8 cellular contexts compared by ENCODE assay signal in genomic region chrX:72306085-72306801, GRCh38. TPM values are rescaled to one million over a fixed set of nuclear protein-coding genes. Genes with fewer than 3 reads are reported as not detected.
A peak's percentile ranks its signal among the peaks of the same experiment; 100 is the strongest.
DNase-seq lines count a peak whose midpoint lies in the region; ATAC-seq and TF ChIP-seq lines count a peak whose summit lies in the region.

No MANE protein-coding gene starts in this region.

- peak; percentile 12 for DNase-seq in stimulated activated CD4-positive, alpha-beta T cell treated with anti-CD3 and anti-CD28 coated beads, Interleukin-15, amount 100 ng/mL, for 24 hours
- no peak for DNase-seq in stimulated activated CD4-positive, alpha-beta T cell treated with anti-CD3 and anti-CD28 coated beads, Interleukin-4, amount 100 ng/mL, for 24 hours
- DNase-seq in NCI-H345 (lab: John Stamatoyannopoulos, UW) (peak; percentile 12), dermis blood vessel endothelial cell (peak; percentile 3), caudate nucleus (lab: John Stamatoyannopoulos, UW) (no peak), G401 (ENCODE audit: low spot score) (no peak)

- H3K9me3 ChIP-seq in neural cell (ENCODE audit: low read length): no peaks in the 10 kb centered on the region

- H3K4me2 ChIP-seq in neural cell (ENCODE audit: low read length): peak overlapping the region; percentile 48

- H4K20me1 ChIP-seq in neural cell (ENCODE audit: insufficient read depth): no peaks in the 10 kb centered on the region

- peak overlapping the region; percentile 55 for H3K9ac ChIP-seq in neural cell (ENCODE audit: low read length)

- no peaks in the 10 kb centered on the region for H3F3A ChIP-seq in neural cell (ENCODE audit: insufficient read depth, low read length, poor library complexity, severe bottlenecking)

- no peak overlapping the region for H2AFZ ChIP-seq in neural cell (ENCODE audit: low read depth, low read length)

- no peak for TF ChIP-seq CTCF in neural cell (IDR thresholded peaks at IDR 0.05; ENCODE audit: poor library complexity, severe bottlenecking)

- H3K79me2 ChIP-seq in neural cell (replicated peaks; ENCODE audit: insufficient read depth, low read length): no peaks in the 10 kb centered on the region

- H3K27me3 ChIP-seq in neural cell (ENCODE audit: insufficient read depth, low read depth, low read length): peaks cover 46% of the 10 kb centered on the region

- no peak for TF ChIP-seq EP300 in neural cell (conservative IDR thresholded peaks at IDR 0.05; ENCODE audit: poor library complexity, severe bottlenecking)

- no peak for ATAC-seq in HG02763 (IDR thresholded peaks at IDR 0.05; ENCODE audit: unreplicated experiment)

- in situ Hi-C loops in G401 (cut with HindIII; ENCODE audit: low sequenced_read_pairs): no loop called here

- TF ChIP-seq RAD21 in neural cell (conservative IDR thresholded peaks at IDR 0.05): no peak

- H3K36me3 ChIP-seq in neural cell (ENCODE audit: insufficient read depth, low read length): no peaks in the 10 kb centered on the region

- no peaks in the 10 kb centered on the region for H3K9me2 ChIP-seq in neural cell (ENCODE audit: insufficient read depth, low read length)

- peak overlapping the region; percentile 72 for H3K4me3 ChIP-seq in neural cell (ENCODE audit: low read length)

- no peak overlapping the region for H3K27ac ChIP-seq in neural cell (ENCODE audit: low read length)
- no peak overlapping the region for H3K27ac ChIP-seq in caudate nucleus (ENCODE audit: low read depth, low read length)

TF ChIP-seq in neural cell, 6 proteins besides CTCF, POLR2A, EP300 and RAD21:
- TF ChIP-seq TAF1 (IDR thresholded peaks at IDR 0.05; ENCODE audit: low read depth) (no peak), POLR2AphosphoS5 (IDR thresholded peaks at IDR 0.05) (no peak), SMC3 (conservative IDR thresholded peaks at IDR 0.05; ENCODE audit: poor library complexity) (no peak), EZH2 (IDR thresholded peaks at IDR 0.05; ENCODE audit: borderline replicate concordance, insufficient read depth, low read length, poor library complexity, severe bottlenecking) (no peak), MXI1 (conservative IDR thresholded peaks at IDR 0.05; ENCODE audit: poor library complexity, severe bottlenecking) (no peak), REST (IDR thresholded peaks at IDR 0.05; ENCODE audit: borderline replicate concordance) (no peak)

RNA-seq across cellular contexts. Expression of gene CITED1, which starts 0.5 kb away (rescaled TPM):
- not detected in 2 replicates for total RNA-seq in dermis blood vessel endothelial cell
- polyA plus RNA-seq in neural cell: 19.9 and 24.1 TPM in 2 replicates
- 4.9 and 5.4 TPM in 2 replicates for polyA minus RNA-seq in neural cell
- total RNA-seq in G401 (2014; rRNA removed; shearing (Covaris generic)): 0.58 and 4.3 TPM in 2 replicates

RNA-seq across cellular contexts. Expression of gene RPS4X, which starts 29.2 kb away (rescaled TPM):
- total RNA-seq in dermis blood vessel endothelial cell: 639 and 1,493 TPM in 2 replicates
- 746 and 794 TPM in 2 replicates for polyA plus RNA-seq in neural cell
- 385 and 386 TPM in 2 replicates for polyA minus RNA-seq in neural cell
- 1,095 and 1,317 TPM in 2 replicates for total RNA-seq in G401 (2014; rRNA removed; shearing (Covaris generic))

Comparison
In these comparisons a context has a peak if more than half of its experiments do, and no peak if none do; other contexts are left out.
1. DNase-seq: peak in stimulated activated CD4-positive, alpha-beta T cell treated with anti-CD3 and anti-CD28 coated beads, Interleukin-15, amount 100 ng/mL, for 24 hours (single experiment), NCI-H345 (single experiment) and dermis blood vessel endothelial cell (single experiment); none in stimulated activated CD4-positive, alpha-beta T cell treated with anti-CD3 and anti-CD28 coated beads, Interleukin-4, amount 100 ng/mL, for 24 hours (single experiment), caudate nucleus (0 of 61) and G401 (single experiment).